Comparison of ENCODE assay signal across 8 cellular contexts in genomic region chr2:14427982-14428567, GRCh38.
DNase-seq lines count a peak whose midpoint lies in the region; TF ChIP-seq lines count a peak whose summit lies in the region.
"Had no signal": no experiment of that assay in that cellular context is flagged by ENCODE, and none has a peak within 500 bp of the region (broad histone marks: within the 10 kb centered on the region; RNA-seq: fewer than 3 reads in every experiment).

No MANE protein-coding gene starts in this region.

- no peak overlapping the region for H3K4me3 ChIP-seq in OCI-LY3 (ENCODE audit: low read length)
- H3K4me3 ChIP-seq in fibroblast of lung (replicated peaks in 1 of 4; ENCODE audit: control extremely low read depth in 1 of 4, insufficient read depth in 1 of 4, low read depth in 3 of 4, low read length in 4 of 4) = no peak overlapping the region
- no peak overlapping the region for H3K4me3 ChIP-seq in retinal pigment epithelial cell (ENCODE audit: low read length)

- H3K27ac ChIP-seq in OCI-LY3 (ENCODE audit: low read length) = no peak overlapping the region
- H3K27ac ChIP-seq in fibroblast of lung (ENCODE audit: insufficient read depth, low read length) = no peak overlapping the region

- H4K20me1 ChIP-seq in OCI-LY3 (ENCODE audit: insufficient read depth, low read length) (no peaks in the 10 kb centered on the region), fibroblast of lung (ENCODE audit: control insufficient read depth, extremely low read depth, insufficient read depth, low read length) (no peaks in the 10 kb centered on the region)

- H3K9me3 ChIP-seq in OCI-LY3 (ENCODE audit: insufficient read depth, low read length) = no peaks in the 10 kb centered on the region
- H3K9me3 ChIP-seq in fibroblast of lung (ENCODE audit: control insufficient read depth, insufficient read depth, low read depth, low read length) = no peaks in the 10 kb centered on the region

- H3K4me2 ChIP-seq in OCI-LY3 (ENCODE audit: low read length) (no peak overlapping the region), fibroblast of lung (ENCODE audit: extremely low read depth, insufficient read depth, low read length) (no peak overlapping the region)

- H3K9ac ChIP-seq in OCI-LY3 (ENCODE audit: low read length) (no peak overlapping the region), fibroblast of lung (ENCODE audit: insufficient read depth, low read length) (no peak overlapping the region)

- H3K79me2 ChIP-seq in OCI-LY3 (ENCODE audit: low read length) (no peaks in the 10 kb centered on the region), fibroblast of lung (ENCODE audit: control insufficient read depth, insufficient read depth, low read length) (no peaks in the 10 kb centered on the region)

- H3K36me3 ChIP-seq in OCI-LY3 (replicated peaks; ENCODE audit: low read depth, low read length) (peaks cover 6% of the 10 kb centered on the region), fibroblast of lung (ENCODE audit: control insufficient read depth, insufficient read depth, low read length) (no peaks in the 10 kb centered on the region)

- H2AFZ ChIP-seq in OCI-LY3 (ENCODE audit: low read depth, low read length) (no peak overlapping the region), fibroblast of lung (ENCODE audit: low read length) (no peak overlapping the region)

- H3K27me3 ChIP-seq in OCI-LY3 (ENCODE audit: low read depth, low read length) (no peaks in the 10 kb centered on the region), fibroblast of lung (ENCODE audit: control insufficient read depth, insufficient read depth, low read length) (no peaks in the 10 kb centered on the region)

- DNase-seq in GM04504 (ENCODE audit: low read depth) (peak; percentile 77), fibroblast of lung (ENCODE audit: low read depth in 2 of 2) (peak; percentile 83 to 91), retinal pigment epithelial cell (ENCODE audit: low read depth) (peak; percentile 37), NCI-H774 (lab: John Stamatoyannopoulos, UW) (no peak), glomerular visceral epithelial cell (ENCODE audit: extremely low spot score) (no peak)
- DNase-seq in activated CD4-positive, alpha-beta T cell treated with anti-CD3 and anti-CD28 coated beads for 1 hour = no peak
- DNase-seq: NCI-H2171 had no signal

- peak; percentile 65 for TF ChIP-seq CTCF in OCI-LY3 (IDR thresholded peaks at IDR 0.05; ENCODE audit: low read depth, low read length)
- TF ChIP-seq CTCF in fibroblast of lung (conservative IDR thresholded peaks at IDR 0.05 in 1 of 2, IDR thresholded peaks at IDR 0.05 in 1 of 2; ENCODE audit: low read depth in 1 of 2, low read length in 2 of 2) = peak; percentile 26 to 29
- no peak for TF ChIP-seq CTCF in retinal pigment epithelial cell (conservative IDR thresholded peaks at IDR 0.05; ENCODE audit: low read depth, low read length)

- H3K4me1 ChIP-seq in OCI-LY3 (ENCODE audit: low read length) (peaks cover 59% of the 10 kb centered on the region), fibroblast of lung (ENCODE audit: control insufficient read depth, extremely low read depth, insufficient read depth, low read length) (no peaks in the 10 kb centered on the region)

Comparison
In these comparisons a context has a peak if more than half of its experiments do, and no peak if none do; other contexts are left out.
1. DNase-seq: peak in GM04504 (single experiment), fibroblast of lung (2 of 2) and retinal pigment epithelial cell (single experiment); none in activated CD4-positive, alpha-beta T cell treated with anti-CD3 and anti-CD28 coated beads for 1 hour (single experiment), NCI-H774 (single experiment) and glomerular visceral epithelial cell (single experiment).